In genomic region chr3:146705205-146705604, GRCh38 we compare ENCODE assay signal across 11 cellular contexts.
DNase-seq lines count a peak whose midpoint lies in the region; ATAC-seq and TF ChIP-seq lines count a peak whose summit lies in the region.
"Had no signal": no experiment of that assay in that cellular context is flagged by ENCODE, and none has a peak within 500 bp of the region (broad histone marks: within the 10 kb centered on the region; RNA-seq: fewer than 3 reads in every experiment).

No MANE protein-coding gene starts in this region.

- no peak for TF ChIP-seq CTCF in GM10266 (IDR thresholded peaks at IDR 0.05; ENCODE audit: control insufficient read depth, insufficient read depth, low read depth, missing control alignments)

- DNase-seq in GM10266 (ENCODE audit: extremely low spot score): peak; percentile 4
- no peak for DNase-seq in ecto neural progenitor cell (ENCODE audit: low spot score)
- DNase-seq in stimulated activated CD4-positive, alpha-beta T cell treated with anti-CD3 and anti-CD28 coated beads, Interleukin-12 subunit alpha, Interleukin-12 subunit beta, amount 100 ng/mL, for 4 hours: no peak
- DNase-seq in NCI-H82 (lab: John Stamatoyannopoulos, UW): no peak
- DNase-seq: activated naive CD8-positive, alpha-beta T cell treated with anti-CD3 and anti-CD28 coated beads, Interleukin-2, amount 50 U/mL, for 24 hours; activated T-cell treated with anti-CD3 and anti-CD28 coated beads, Interleukin-2, amount 50 U/mL, for 4 hours; HFFc6 had no signal

- ATAC-seq in GM19351 (IDR thresholded peaks at IDR 0.05; ENCODE audit: unreplicated experiment): peak; percentile 91
- ATAC-seq in HG02759 (IDR thresholded peaks at IDR 0.05; ENCODE audit: unreplicated experiment): peak; percentile 62
- ATAC-seq in HG03432 (IDR thresholded peaks at IDR 0.05; ENCODE audit: unreplicated experiment): peak; percentile 89
- ATAC-seq in GM18517 (IDR thresholded peaks at IDR 0.05; ENCODE audit: unreplicated experiment): no peak
- ATAC-seq: activated naive CD8-positive, alpha-beta T cell treated with anti-CD3 and anti-CD28 coated beads, Interleukin-2, amount 50 U/mL, for 24 hours; activated T-cell treated with anti-CD3 and anti-CD28 coated beads, Interleukin-2, amount 50 U/mL, for 4 hours had no signal
